Comparison of ENCODE assay signal across 27 cellular contexts in genomic region chr10:5540886-5541285, GRCh38. TPM values are rescaled to one million over a fixed set of nuclear protein-coding genes. Genes with fewer than 3 reads are reported as not detected.
"Had no signal": no experiment of that assay in that cellular context is flagged by ENCODE, and none has a peak within 500 bp of the region (broad histone marks: within the 10 kb centered on the region; RNA-seq: fewer than 3 reads in every experiment).

No MANE protein-coding gene starts in this region.

- H3K27me3 Mint-ChIP-seq: activated naive CD4-positive, alpha-beta T cell treated with anti-CD3 and anti-CD28 coated beads, Interleukin-2, amount 50 U/mL, for 24 hours had no signal

- FAIRE-seq: astrocyte, endothelial cell of umbilical vein, TTC549 had no signal

- H3K27ac Mint-ChIP-seq: activated CD4-positive, alpha-beta memory T cell treated with anti-CD3 and anti-CD28 coated beads, Interleukin-2, amount 10 ng/mL, durations not matched to agents 7 days and 5 days; activated naive CD4-positive, alpha-beta T cell treated with anti-CD3 and anti-CD28 coated beads, Interleukin-2, amount 50 U/mL, for 24 hours; dendritic cell treated with granulocyte-macrophage colony-stimulating factor and Interleukin-4, amounts not matched to agents 40 ng/mL and 50 ng/mL, for 4 days; mesothelial cell of epicardium; stimulated activated effector memory CD8-positive, alpha-beta T cell treated with anti-CD3 and anti-CD28 coated beads, Interleukin-12 subunit alpha, Interleukin-12 subunit beta, amount 100 ng/mL, for 72 hours; T-helper 2 cell treated with Interferon-gamma antibody and Interleukin-4, amounts not matched to agents 5 μg/mL and 100 μg/mL, for 36 hours; WTC11 had no signal

- H3K9me3 ChIP-seq: breast epithelium, esophagus squamous epithelium had no signal

- H3K27ac ChIP-seq: adrenal gland, breast epithelium, esophagus squamous epithelium, heart right ventricle, lower lobe of right lung, stomach, thoracic aorta, uterus had no signal

- H3K4me1 ChIP-seq: adrenal gland, uterus had no signal

- H3K36me3 Mint-ChIP-seq: stimulated activated effector memory CD8-positive, alpha-beta T cell treated with anti-CD3 and anti-CD28 coated beads, Interleukin-12 subunit alpha, Interleukin-12 subunit beta, amount 100 ng/mL, for 72 hours had no signal

- DNase-seq: activated CD4-positive, alpha-beta memory T cell treated with anti-CD3 and anti-CD28 coated beads, Interleukin-2, amount 10 ng/mL, durations not matched to agents 7 days and 5 days; activated CD4-positive, alpha-beta T cell treated with anti-CD3 and anti-CD28 coated beads for 48 hours; activated gamma-delta T cell; activated T-cell treated with anti-CD3 and anti-CD28 coated beads, Interleukin-2, amount 50 U/mL, for 48 hours; adrenal gland; effector CD8-positive, alpha-beta T cell; esophagus squamous epithelium; heart right ventricle; stimulated activated CD4-positive, alpha-beta T cell treated with anti-CD3 and anti-CD28 coated beads, Interleukin-15, amount 100 ng/mL, for 24 hours; stimulated activated CD4-positive, alpha-beta T cell treated with anti-CD3 and anti-CD28 coated beads, Interleukin-4, amount 100 ng/mL, for 1 hour; stomach; uterus had no signal

- H3K4me1 Mint-ChIP-seq: activated CD4-positive, alpha-beta memory T cell treated with anti-CD3 and anti-CD28 coated beads, Interleukin-2, amount 10 ng/mL, durations not matched to agents 7 days and 5 days; activated naive CD4-positive, alpha-beta T cell treated with anti-CD3 and anti-CD28 coated beads, Interleukin-2, amount 50 U/mL, for 24 hours; stimulated activated effector memory CD8-positive, alpha-beta T cell treated with anti-CD3 and anti-CD28 coated beads, Interleukin-12 subunit alpha, Interleukin-12 subunit beta, amount 100 ng/mL, for 72 hours had no signal

- H3K4me3 Mint-ChIP-seq: activated CD4-positive, alpha-beta memory T cell treated with anti-CD3 and anti-CD28 coated beads, Interleukin-2, amount 10 ng/mL, durations not matched to agents 7 days and 5 days; activated naive CD4-positive, alpha-beta T cell treated with anti-CD3 and anti-CD28 coated beads, Interleukin-2, amount 50 U/mL, for 24 hours; dendritic cell treated with granulocyte-macrophage colony-stimulating factor and Interleukin-4, amounts not matched to agents 40 ng/mL and 50 ng/mL, for 4 days; mesothelial cell of epicardium; stimulated activated effector memory CD8-positive, alpha-beta T cell treated with anti-CD3 and anti-CD28 coated beads, Interleukin-12 subunit alpha, Interleukin-12 subunit beta, amount 100 ng/mL, for 72 hours; T-helper 2 cell treated with Interferon-gamma antibody and Interleukin-4, amounts not matched to agents 5 μg/mL and 100 μg/mL, for 36 hours; WTC11 had no signal

- ATAC-seq: heart right ventricle; lower lobe of right lung; stimulated activated effector memory CD8-positive, alpha-beta T cell treated with anti-CD3 and anti-CD28 coated beads, Interleukin-12 subunit alpha, Interleukin-12 subunit beta, amount 100 ng/mL, for 72 hours; WTC11 had no signal

- H3K36me3 ChIP-seq: adrenal gland, breast epithelium, esophagus squamous epithelium, heart right ventricle, lower lobe of right lung, stomach, thoracic aorta, uterus had no signal

- H3K27me3 ChIP-seq: adrenal gland, breast epithelium, esophagus squamous epithelium, heart right ventricle, stomach, uterus had no signal

- H3K4me3 ChIP-seq: adrenal gland, breast epithelium, esophagus squamous epithelium, heart right ventricle, lower lobe of right lung, stomach, thoracic aorta, uterus had no signal

RNA-seq across cellular contexts. Expression of gene CALML3, which starts 16.1 kb away (rescaled TPM):
- total RNA-seq: activated CD4-positive, alpha-beta memory T cell treated with anti-CD3 and anti-CD28 coated beads, Interleukin-2, amount 10 ng/mL, durations not matched to agents 7 days and 5 days; adrenal gland; astrocyte; endothelial cell of umbilical vein; heart right ventricle; lower lobe of right lung; omental fat pad; posterior vena cava; stomach; thoracic aorta; uterus; WTC11 had no signal
- polyA plus RNA-seq: endothelial cell of umbilical vein, neural cell had no signal

RNA-seq across cellular contexts. Expression of gene CALML5, which starts 41.5 kb away (rescaled TPM):
- total RNA-seq: activated CD4-positive, alpha-beta memory T cell treated with anti-CD3 and anti-CD28 coated beads, Interleukin-2, amount 10 ng/mL, durations not matched to agents 7 days and 5 days; adrenal gland; astrocyte; endothelial cell of umbilical vein; heart right ventricle; lower lobe of right lung; mesothelial cell of epicardium; omental fat pad; posterior vena cava; uterus; WTC11 had no signal
- polyA plus RNA-seq: adrenal gland, endothelial cell of umbilical vein, heart right ventricle, neural cell had no signal
